Comparison of ENCODE assay signal across 13 cellular contexts in genomic region chr9:96972551-96972950, GRCh38. TPM values are rescaled to one million over a fixed set of nuclear protein-coding genes. Genes with fewer than 3 reads are reported as not detected.
DNase-seq lines count a peak whose midpoint lies in the region; ATAC-seq and TF ChIP-seq lines count a peak whose summit lies in the region.
"Not testable (repeated sequence)": the region's sequence is repeated elsewhere in the genome, so short reads cannot be mapped to it uniquely, and the experiment has no call there.
"Had no signal": no experiment of that assay in that cellular context is flagged by ENCODE, and none has a peak within 500 bp of the region (broad histone marks: within the 10 kb centered on the region; RNA-seq: fewer than 3 reads in every experiment).

No MANE protein-coding gene starts in this region.

- not testable (repeated sequence) for H3K4me3 Mint-ChIP-seq in CD4-positive, alpha-beta T cell; activated naive CD8-positive, alpha-beta T cell treated with anti-CD3 and anti-CD28 coated beads, Interleukin-2, amount 10 ng/mL, durations not matched to agents 7 days and 5 days; stimulated activated memory B cell treated with anti-CD40 and anti-IgM and Interleukin-4, amounts not matched to agents 10 μg/mL and 1 μg/mL and 100 μg/mL, for 72 hours
- H3K4me3 Mint-ChIP-seq in activated CD4-positive, alpha-beta T cell treated with anti-CD3 and anti-CD28 coated beads, Interleukin-2, amount 10 ng/mL, durations not matched to agents 24 days and 14 days, result peak overlapping the region; percentile 45
- peak overlapping the region; percentile 13 to 19 for H3K4me3 Mint-ChIP-seq in activated T-cell treated with anti-CD3 and anti-CD28 coated beads, Interleukin-2, amount 50 U/mL, for 72 hours
- peak overlapping the region in 6 of 10 donors; percentile 0 to 54 (median 30) for H3K4me3 Mint-ChIP-seq in naive thymus-derived CD4-positive, alpha-beta T cell

- POLR2A ChIA-PET in CD4-positive, alpha-beta T cell (lab: Charles Lee); activated naive CD8-positive, alpha-beta T cell treated with anti-CD3 and anti-CD28 coated beads, Interleukin-2, amount 10 ng/mL, durations not matched to agents 7 days and 5 days (lab: Charles Lee); naive thymus-derived CD4-positive, alpha-beta T cell (lab: Charles Lee): not testable (repeated sequence)

- not testable (repeated sequence) for H3K27me3 ChIP-seq in CD4-positive, alpha-beta T cell (ENCODE audit: control insufficient read depth, insufficient read depth, low read length); naive thymus-derived CD4-positive, alpha-beta T cell (ENCODE audit: control insufficient read depth in 2 of 2, insufficient read depth in 2 of 2, low read length in 2 of 2)

- not testable (repeated sequence) for H3K27ac ChIP-seq in CD4-positive, alpha-beta T cell (ENCODE audit: low read depth, low read length); naive thymus-derived CD4-positive, alpha-beta T cell (ENCODE audit: low read depth, low read length)

- peaks cover 35% of the 10 kb centered on the region for H3K4me1 Mint-ChIP-seq in CD4-positive, alpha-beta T cell (ENCODE audit: low read depth)
- H3K4me1 Mint-ChIP-seq in activated CD4-positive, alpha-beta T cell treated with anti-CD3 and anti-CD28 coated beads, Interleukin-2, amount 10 ng/mL, durations not matched to agents 24 days and 14 days, result peaks cover 14% of the 10 kb centered on the region
- peaks cover 30% of the 10 kb centered on the region for H3K4me1 Mint-ChIP-seq in activated T-cell treated with anti-CD3 and anti-CD28 coated beads, Interleukin-2, amount 50 U/mL, for 72 hours (ENCODE audit: low read depth)
- peaks cover 13% of the 10 kb centered on the region for H3K4me1 Mint-ChIP-seq in activated naive CD8-positive, alpha-beta T cell treated with anti-CD3 and anti-CD28 coated beads, Interleukin-2, amount 10 ng/mL, durations not matched to agents 7 days and 5 days
- H3K4me1 Mint-ChIP-seq in naive thymus-derived CD4-positive, alpha-beta T cell, result peaks cover 5 to 41% (median 33%) of the 10 kb centered on the region in 7 donors
- not testable (repeated sequence) for H3K4me1 Mint-ChIP-seq in stimulated activated memory B cell treated with anti-CD40 and anti-IgM and Interleukin-4, amounts not matched to agents 10 μg/mL and 1 μg/mL and 100 μg/mL, for 72 hours

- H3K9me3 ChIP-seq in CD4-positive, alpha-beta T cell (ENCODE audit: control insufficient read depth, low read length); naive thymus-derived CD4-positive, alpha-beta T cell (ENCODE audit: control insufficient read depth in 2 of 3, low read length in 3 of 3): not testable (repeated sequence)

- peak overlapping the region; percentile 25 for H3K27ac Mint-ChIP-seq in CD4-positive, alpha-beta T cell
- peak overlapping the region; percentile 78 for H3K27ac Mint-ChIP-seq in activated CD4-positive, alpha-beta T cell treated with anti-CD3 and anti-CD28 coated beads, Interleukin-2, amount 10 ng/mL, durations not matched to agents 24 days and 14 days
- peak overlapping the region; percentile 24 for H3K27ac Mint-ChIP-seq in activated T-cell treated with anti-CD3 and anti-CD28 coated beads, Interleukin-2, amount 50 U/mL, for 72 hours
- H3K27ac Mint-ChIP-seq in activated naive CD8-positive, alpha-beta T cell treated with anti-CD3 and anti-CD28 coated beads, Interleukin-2, amount 10 ng/mL, durations not matched to agents 7 days and 5 days, result peak overlapping the region; percentile 15
- H3K27ac Mint-ChIP-seq in naive thymus-derived CD4-positive, alpha-beta T cell, result peak overlapping the region in 6 of 9 donors; percentile 10 to 90 (median 54)
- peak overlapping the region; percentile 27 for H3K27ac Mint-ChIP-seq in stimulated activated memory B cell treated with anti-CD40 and anti-IgM and Interleukin-4, amounts not matched to agents 10 μg/mL and 1 μg/mL and 100 μg/mL, for 72 hours

- H3K4me1 ChIP-seq in naive thymus-derived CD4-positive, alpha-beta T cell (ENCODE audit: control insufficient read depth in 2 of 2, insufficient read depth in 2 of 2, low read length in 2 of 2), result not testable (repeated sequence)

- not testable (repeated sequence) for H3K27me3 Mint-ChIP-seq in CD4-positive, alpha-beta T cell; activated CD4-positive, alpha-beta T cell treated with anti-CD3 and anti-CD28 coated beads, Interleukin-2, amount 10 ng/mL, durations not matched to agents 24 days and 14 days; activated T-cell treated with anti-CD3 and anti-CD28 coated beads, Interleukin-2, amount 50 U/mL, for 72 hours (ENCODE audit: low read depth); activated naive CD8-positive, alpha-beta T cell treated with anti-CD3 and anti-CD28 coated beads, Interleukin-2, amount 10 ng/mL, durations not matched to agents 7 days and 5 days; naive thymus-derived CD4-positive, alpha-beta T cell; stimulated activated memory B cell treated with anti-CD40 and anti-IgM and Interleukin-4, amounts not matched to agents 10 μg/mL and 1 μg/mL and 100 μg/mL, for 72 hours

- TF ChIP-seq CTCF in CD4-positive, alpha-beta T cell (IDR thresholded peaks at IDR 0.05), result not testable (repeated sequence)

- peaks cover 24% of the 10 kb centered on the region for H3K36me3 Mint-ChIP-seq in CD4-positive, alpha-beta T cell (ENCODE audit: low read depth)
- peaks cover 14% of the 10 kb centered on the region for H3K36me3 Mint-ChIP-seq in activated CD4-positive, alpha-beta T cell treated with anti-CD3 and anti-CD28 coated beads, Interleukin-2, amount 10 ng/mL, durations not matched to agents 24 days and 14 days (ENCODE audit: low read depth)
- not testable (repeated sequence) for H3K36me3 Mint-ChIP-seq in activated T-cell treated with anti-CD3 and anti-CD28 coated beads, Interleukin-2, amount 50 U/mL, for 72 hours (ENCODE audit: insufficient read depth in 2 of 2); activated naive CD8-positive, alpha-beta T cell treated with anti-CD3 and anti-CD28 coated beads, Interleukin-2, amount 10 ng/mL, durations not matched to agents 7 days and 5 days
- H3K36me3 Mint-ChIP-seq in naive thymus-derived CD4-positive, alpha-beta T cell, result peaks cover 3 to 12% (median 7%) of the 10 kb centered on the region in 5 donors
- peaks cover 12% of the 10 kb centered on the region for H3K36me3 Mint-ChIP-seq in stimulated activated memory B cell treated with anti-CD40 and anti-IgM and Interleukin-4, amounts not matched to agents 10 μg/mL and 1 μg/mL and 100 μg/mL, for 72 hours

- not testable (repeated sequence) for H3K36me3 ChIP-seq in naive thymus-derived CD4-positive, alpha-beta T cell (ENCODE audit: control insufficient read depth in 2 of 3, insufficient read depth in 3 of 3, low read length in 3 of 3)

- not testable (repeated sequence) for DNase-seq in CD4-positive, alpha-beta T cell; activated CD4-positive, alpha-beta T cell treated with anti-CD3 and anti-CD28 coated beads, Interleukin-2, amount 10 ng/mL, durations not matched to agents 24 days and 14 days; activated T-cell treated with anti-CD3 and anti-CD28 coated beads, Interleukin-2, amount 50 U/mL, for 72 hours; activated naive CD8-positive, alpha-beta T cell treated with anti-CD3 and anti-CD28 coated beads, Interleukin-2, amount 10 ng/mL, durations not matched to agents 7 days and 5 days; naive thymus-derived CD4-positive, alpha-beta T cell
- DNase-seq in OCI-M1 (lab: John Stamatoyannopoulos, UW), result peak; percentile 60

- CTCF ChIA-PET in CD4-positive, alpha-beta T cell (lab: Charles Lee); naive thymus-derived CD4-positive, alpha-beta T cell (lab: Charles Lee): not testable (repeated sequence)

- intact Hi-C loops in CD4-positive, alpha-beta T cell (cut with DNase I, micrococcal nuclease); activated CD4-positive, alpha-beta T cell treated with anti-CD3 and anti-CD28 coated beads, Interleukin-2, amount 10 ng/mL, durations not matched to agents 24 days and 14 days (cut with micrococcal nuclease); naive thymus-derived CD4-positive, alpha-beta T cell (cut with micrococcal nuclease): not testable (repeated sequence)

- not testable (repeated sequence) for H3K9me3 Mint-ChIP-seq in CD4-positive, alpha-beta T cell; activated CD4-positive, alpha-beta T cell treated with anti-CD3 and anti-CD28 coated beads, Interleukin-2, amount 10 ng/mL, durations not matched to agents 24 days and 14 days; activated T-cell treated with anti-CD3 and anti-CD28 coated beads, Interleukin-2, amount 50 U/mL, for 72 hours; activated naive CD8-positive, alpha-beta T cell treated with anti-CD3 and anti-CD28 coated beads, Interleukin-2, amount 10 ng/mL, durations not matched to agents 7 days and 5 days; naive thymus-derived CD4-positive, alpha-beta T cell; stimulated activated memory B cell treated with anti-CD40 and anti-IgM and Interleukin-4, amounts not matched to agents 10 μg/mL and 1 μg/mL and 100 μg/mL, for 72 hours

- ATAC-seq in CD4-positive, alpha-beta T cell (ENCODE audit: poor library complexity); activated naive CD8-positive, alpha-beta T cell treated with anti-CD3 and anti-CD28 coated beads, Interleukin-2, amount 10 ng/mL, durations not matched to agents 7 days and 5 days (ENCODE audit: low read depth); stimulated activated memory B cell treated with anti-CD40 and anti-IgM and Interleukin-4, amounts not matched to agents 10 μg/mL and 1 μg/mL and 100 μg/mL, for 72 hours: not testable (repeated sequence)
- peak; percentile 57 to 74 for ATAC-seq in activated T-cell treated with anti-CD3 and anti-CD28 coated beads, Interleukin-2, amount 50 U/mL, for 72 hours (replicated peaks in 1 of 2)
- ATAC-seq in naive thymus-derived CD4-positive, alpha-beta T cell, result peak; percentile 8

- H3K4me3 ChIP-seq in naive thymus-derived CD4-positive, alpha-beta T cell (ENCODE audit: low read length), result not testable (repeated sequence)

RNA-seq across cellular contexts. Expression of gene NUTM2G, which starts 43.9 kb away (rescaled TPM):
- total RNA-seq in CD4-positive, alpha-beta T cell, result not detected
- total RNA-seq in activated CD4-positive, alpha-beta T cell treated with anti-CD3 and anti-CD28 coated beads, Interleukin-2, amount 10 ng/mL, durations not matched to agents 24 days and 14 days, result not detected in 2 replicates
- not detected for total RNA-seq in activated T-cell treated with anti-CD3 and anti-CD28 coated beads, Interleukin-2, amount 50 U/mL, for 72 hours
- total RNA-seq in activated naive CD8-positive, alpha-beta T cell treated with anti-CD3 and anti-CD28 coated beads, Interleukin-2, amount 10 ng/mL, durations not matched to agents 7 days and 5 days, result not detected
- not detected for total RNA-seq in naive thymus-derived CD4-positive, alpha-beta T cell
- polyA plus RNA-seq in naive thymus-derived CD4-positive, alpha-beta T cell, result under 1 TPM; 0.12 to 0.29 TPM
- total RNA-seq: G401, GM23248, PC-9, Right ventricle myocardium inferior, RPMI7951 had no signal
- polyA plus RNA-seq: CD14-positive monocyte, GM23248 had no signal

Comparison
In these comparisons a context has a peak if more than half of its experiments do, and no peak if none do; other contexts are left out.
1. H3K27ac Mint-ChIP-seq: peak in every context shown above with its lines; median percentile 78 in activated CD4-positive, alpha-beta T cell treated with anti-CD3 and anti-CD28 coated beads, Interleukin-2, amount 10 ng/mL, durations not matched to agents 24 days and 14 days; 54 in naive thymus-derived CD4-positive, alpha-beta T cell; 27 in stimulated activated memory B cell treated with anti-CD40 and anti-IgM and Interleukin-4, amounts not matched to agents 10 μg/mL and 1 μg/mL and 100 μg/mL, for 72 hours; 25 in CD4-positive, alpha-beta T cell; 24 in activated T-cell treated with anti-CD3 and anti-CD28 coated beads, Interleukin-2, amount 50 U/mL, for 72 hours; 15 in activated naive CD8-positive, alpha-beta T cell treated with anti-CD3 and anti-CD28 coated beads, Interleukin-2, amount 10 ng/mL, durations not matched to agents 7 days and 5 days.